10 cellular contexts compared by ENCODE assay signal in genomic region chr20:52405417-52405816, GRCh38.
DNase-seq lines count a peak whose midpoint lies in the region; ATAC-seq and TF ChIP-seq lines count a peak whose summit lies in the region.
"Had no signal": no experiment of that assay in that cellular context is flagged by ENCODE, and none has a peak within 500 bp of the region (broad histone marks: within the 10 kb centered on the region; RNA-seq: fewer than 3 reads in every experiment).

No MANE protein-coding gene starts in this region.

- no peak overlapping the region for H3K4me3 ChIP-seq in AG10803 (ENCODE audit: low read length)

- TF ChIP-seq CTCF in AG10803 (conservative IDR thresholded peaks at IDR 0.05; ENCODE audit: low read length): no peak
- TF ChIP-seq CTCF in activated CD8-positive, alpha-beta T cell treated with anti-CD3 and anti-CD28 coated beads for 36 hours (IDR thresholded peaks at IDR 0.05): no peak

- H3K36me3 Mint-ChIP-seq in activated CD8-positive, alpha-beta T cell treated with anti-CD3 and anti-CD28 coated beads for 36 hours (ENCODE audit: low read depth): no peaks in the 10 kb centered on the region

- peak overlapping the region; percentile 54 for H3K27ac Mint-ChIP-seq in activated CD8-positive, alpha-beta T cell treated with anti-CD3 and anti-CD28 coated beads for 36 hours

- DNase-seq in AG10803 (ENCODE audit: low read depth): peak; percentile 45
- no peak for DNase-seq in activated CD8-positive, alpha-beta T cell treated with anti-CD3 and anti-CD28 coated beads for 36 hours
- no peak for DNase-seq in superior temporal gyrus (ENCODE audit: extremely low spot score)
- no peak for DNase-seq in NCI-H2227 (lab: John Stamatoyannopoulos, UW; ENCODE audit: unreplicated experiment)
- no peak for DNase-seq in activated effector memory CD4-positive, alpha-beta T cell treated with anti-CD3 and anti-CD28 coated beads, Interleukin-2, amount 50 U/mL, for 16 hours
- DNase-seq in NCI-H82 (lab: John Stamatoyannopoulos, UW): no peak
- DNase-seq: brain microvascular endothelial cell, NCI-H446 treated with DMSO at 0.1 percent for 48 hours had no signal

- POLR2A ChIA-PET in activated CD8-positive, alpha-beta T cell treated with anti-CD3 and anti-CD28 coated beads for 36 hours (lab: Charles Lee): no interaction called here

- H3K4me3 Mint-ChIP-seq in activated CD8-positive, alpha-beta T cell treated with anti-CD3 and anti-CD28 coated beads for 36 hours: no peak overlapping the region

- CTCF ChIA-PET in activated CD8-positive, alpha-beta T cell treated with anti-CD3 and anti-CD28 coated beads for 36 hours (lab: Charles Lee): interaction anchor here (0.7 kb wide), 1 partner anchor 27 kb away, joined by 3 read pairs; no protein-coding TSS in a partner anchor

- intact Hi-C loops in activated CD8-positive, alpha-beta T cell treated with anti-CD3 and anti-CD28 coated beads for 36 hours (cut with micrococcal nuclease): no loop called here

- H3K4me1 Mint-ChIP-seq in activated CD8-positive, alpha-beta T cell treated with anti-CD3 and anti-CD28 coated beads for 36 hours (ENCODE audit: low read depth): peaks cover 54% of the 10 kb centered on the region

- no peaks in the 10 kb centered on the region for H3K27me3 Mint-ChIP-seq in activated CD8-positive, alpha-beta T cell treated with anti-CD3 and anti-CD28 coated beads for 36 hours

- peaks cover 5% of the 10 kb centered on the region for H3K9me3 Mint-ChIP-seq in activated CD8-positive, alpha-beta T cell treated with anti-CD3 and anti-CD28 coated beads for 36 hours

- peak; percentile 83 for ATAC-seq in GM18909 (IDR thresholded peaks at IDR 0.05; ENCODE audit: poor library complexity, unreplicated experiment)
- peak; percentile 76 for ATAC-seq in HG03175 (IDR thresholded peaks at IDR 0.05; ENCODE audit: unreplicated experiment)
- peak; percentile 44 for ATAC-seq in activated CD8-positive, alpha-beta T cell treated with anti-CD3 and anti-CD28 coated beads for 36 hours
